Comparison of ENCODE assay signal across 14 cellular contexts in genomic region chr3:29284578-29284977, GRCh38. TPM values are rescaled to one million over a fixed set of nuclear protein-coding genes. Genes with fewer than 3 reads are reported as not detected.
DNase-seq lines count a peak whose midpoint lies in the region; ATAC-seq, FAIRE-seq and TF ChIP-seq lines count a peak whose summit lies in the region.
"Had no signal": no experiment of that assay in that cellular context is flagged by ENCODE, and none has a peak within 500 bp of the region (broad histone marks: within the 10 kb centered on the region; RNA-seq: fewer than 3 reads in every experiment).

No MANE protein-coding gene starts in this region.

- H3K9ac ChIP-seq in kidney (ENCODE audit: low read length in 2 of 2): no peak overlapping the region

- no peak for TF ChIP-seq CTCF in breast epithelium (IDR thresholded peaks at IDR 0.05)
- no peak for TF ChIP-seq CTCF in kidney (IDR thresholded peaks at IDR 0.05; ENCODE audit: borderline replicate concordance, extremely low read depth, insufficient read depth)
- TF ChIP-seq CTCF in spleen (IDR thresholded peaks at IDR 0.05 in 8 of 11, conservative IDR thresholded peaks at IDR 0.05 in 3 of 11): no peak
- no peak for TF ChIP-seq CTCF in natural killer cell (IDR thresholded peaks at IDR 0.05)

- no peak overlapping the region for H3K4me3 Mint-ChIP-seq in natural killer cell
- H3K4me3 Mint-ChIP-seq: CD4-positive, alpha-beta T cell had no signal

- TF ChIP-seq POLR2A in breast epithelium (IDR thresholded peaks at IDR 0.05) (no peak), spleen (IDR thresholded peaks at IDR 0.05) (no peak)

- WGBS in spleen, 5 donors: 56 to 66% (median 63%) methylated on average over 3 of the region's 3 CpGs

- peaks cover 8 to 13% of the 10 kb centered on the region in 2 donors for H3K27me3 Mint-ChIP-seq in natural killer cell (ENCODE audit: low read depth in 2 of 2)

- no peaks in the 10 kb centered on the region for H3K36me3 Mint-ChIP-seq in natural killer cell

- intact Hi-C loops in breast epithelium (cut with DNase I; ENCODE audit: low total_unique reads): loop anchor here (5.0 kb wide), 1 partner anchor 473 kb away; no protein-coding TSS in a partner anchor
- intact Hi-C loops in kidney (cut with DNase I): no loop called here
- intact Hi-C loops in spleen (cut with DNase I; ENCODE audit: low total_unique reads): no loop called here
- intact Hi-C loops in natural killer cell (cut with micrococcal nuclease): no loop called here

- ATAC-seq in natural killer cell (no peak), HG03432 (IDR thresholded peaks at IDR 0.05; ENCODE audit: unreplicated experiment) (no peak), GM19324 (IDR thresholded peaks at IDR 0.05; ENCODE audit: low FRiP score, unreplicated experiment) (no peak)
- ATAC-seq: activated CD4-positive, CD25-positive, alpha-beta regulatory T cell treated with anti-CD3 and anti-CD28 coated beads, Interleukin-2, amount 50 U/mL, for 24 hours; naive thymus-derived CD4-positive, alpha-beta T cell had no signal

- H3K9me3 Mint-ChIP-seq in natural killer cell: peaks cover 2 to 4% of the 10 kb centered on the region in 2 donors
- H3K9me3 Mint-ChIP-seq: CD4-positive, alpha-beta T cell; naive thymus-derived CD4-positive, alpha-beta T cell had no signal

- no peaks in the 10 kb centered on the region for H3K27me3 ChIP-seq in breast epithelium
- H3K27me3 ChIP-seq in spleen (replicated peaks in 1 of 7): no peaks in the 10 kb centered on the region

- H3K9me3 ChIP-seq in breast epithelium (no peaks in the 10 kb centered on the region), kidney (ENCODE audit: control insufficient read depth in 1 of 2, low read length in 2 of 2) (no peaks in the 10 kb centered on the region), spleen (no peaks in the 10 kb centered on the region)

- DNase-seq in GM18507 (ENCODE audit: extremely low spot score, insufficient read length, low read depth) (no peak), breast epithelium (ENCODE audit: low spot score in 2 of 2) (no peak), kidney (no peak), spleen (no peak), natural killer cell (no peak), OCI-M2 (lab: John Stamatoyannopoulos, UW; ENCODE audit: unreplicated experiment) (no peak)
- DNase-seq: CD4-positive, alpha-beta T cell; cortex of kidney; naive thymus-derived CD4-positive, alpha-beta T cell; stimulated activated CD4-positive, alpha-beta T cell treated with anti-CD3 and anti-CD28 coated beads, Interleukin-2, amount 100 ng/mL, for 24 hours; stimulated activated naive CD4-positive, alpha-beta T cell had no signal

- peaks cover 14 to 17% of the 10 kb centered on the region in 2 donors for H3K4me1 Mint-ChIP-seq in natural killer cell

- no peaks in the 10 kb centered on the region for H3K36me3 ChIP-seq in breast epithelium
- H3K36me3 ChIP-seq in kidney (ENCODE audit: control insufficient read depth in 1 of 2, insufficient read depth in 2 of 2, low read length in 2 of 2): no peaks in the 10 kb centered on the region
- H3K36me3 ChIP-seq in spleen: no peaks in the 10 kb centered on the region

- H3K4me1 ChIP-seq in breast epithelium (no peaks in the 10 kb centered on the region), kidney (ENCODE audit: control insufficient read depth in 1 of 2, insufficient read depth in 1 of 2, low read depth in 1 of 2, low read length in 2 of 2) (peaks cover 0 to 2% of the 10 kb centered on the region in 2 donors), spleen (peaks cover 0 to 28% (median 7%) of the 10 kb centered on the region in 6 donors)

- H3K27ac ChIP-seq in breast epithelium (peak overlapping the region; percentile 88 to 94), kidney (ENCODE audit: low read depth in 2 of 2, low read length in 2 of 2) (no peak overlapping the region), spleen (peak overlapping the region in 6 of 8 donors; percentile 21 to 86 (median 80))

- H3K27ac Mint-ChIP-seq in natural killer cell: no peak overlapping the region
- H3K27ac Mint-ChIP-seq: CD4-positive, alpha-beta T cell; naive thymus-derived CD4-positive, alpha-beta T cell had no signal

- FAIRE-seq in GM18507 (lab: Jason Lieb, UNC) (peak; percentile 21), kidney (lab: Jason Lieb, UNC) (peak; percentile 69)

- peak overlapping the region; percentile 61 to 81 (median 65) for H3K4me3 ChIP-seq in breast epithelium
- peak overlapping the region; percentile 84 to 88 for H3K4me3 ChIP-seq in kidney (ENCODE audit: low read length in 2 of 2)
- peak overlapping the region in 7 of 8 donors; percentile 16 to 74 (median 41) for H3K4me3 ChIP-seq in spleen

RNA-seq across cellular contexts. Expression of gene RBMS3, which starts 3.7 kb away (rescaled TPM):
- total RNA-seq in breast epithelium (100 to 1,000 TPM in 2 of 3 donors, 10 to 100 TPM in 1; 48.4 to 117 (median 103) TPM), kidney (48.8 TPM), spleen (10 to 100 TPM; 34.7 to 81.9 (median 58.1) TPM), natural killer cell (under 1 TPM in 1 of 3 donors, not detected in 2; 0.16 TPM)
- polyA plus RNA-seq in kidney (ENCODE audit: insufficient read depth, low read depth, low replicate concordance) (3.2 TPM), spleen (1 to 10 TPM; 2.6 to 8.8 (median 5.1) TPM)

Comparison
In these comparisons a context has a peak if more than half of its experiments do, and no peak if none do; other contexts are left out.
1. H3K27ac ChIP-seq: peak in breast epithelium (2 of 2) and spleen (6 of 8); none in kidney (0 of 2).
2. RNA of gene RBMS3, which starts 3.7 kb away (total RNA-seq): 48.4 to 117 TPM in breast epithelium, 34.7 to 81.9 TPM in spleen and 48.8 TPM in kidney (single experiment); 0.16 TPM in natural killer cell; every median in the first group is over 10 times any median in the second.
3. Peak in every context shown above with its lines, with median percentiles within 50 percentile points of each other: H3K4me3 ChIP-seq.